In the genomic region with DNA sequence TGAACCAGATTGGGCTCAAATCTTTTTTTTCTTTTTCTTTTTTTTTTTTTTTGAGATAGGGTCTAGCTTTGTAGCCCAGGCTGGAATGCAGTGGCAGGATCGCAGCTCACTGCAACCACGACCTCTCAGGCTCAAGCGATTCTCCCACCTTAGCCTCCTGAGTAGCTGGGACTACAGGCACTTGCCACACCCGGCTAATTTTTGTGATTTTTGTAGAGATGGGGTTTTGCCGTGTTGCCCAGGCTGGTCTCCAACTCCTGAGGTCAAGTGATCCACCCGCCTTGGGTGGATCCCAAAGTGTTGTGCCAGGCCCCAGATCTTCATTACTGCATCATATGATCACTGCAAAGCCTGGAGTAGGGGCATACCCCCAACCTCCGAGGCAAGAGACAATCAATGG, we compare ENCODE assay signal across 20 cellular contexts. TPM values are rescaled to one million over a fixed set of nuclear protein-coding genes. Genes with fewer than 3 reads are reported as not detected.
DNase-seq lines count a peak whose midpoint lies in the region; ATAC-seq, FAIRE-seq and TF ChIP-seq lines count a peak whose summit lies in the region.
"Had no signal": no experiment of that assay in that cellular context is flagged by ENCODE, and none has a peak within 500 bp of the region (broad histone marks: within the 10 kb centered on the region; RNA-seq: fewer than 3 reads in every experiment).

No MANE protein-coding gene starts in this region.

- peak overlapping the region; percentile 99; the same call in 2 of the 3 replicates for H3K4me2 ChIP-seq in A549

- H3K4me3 ChIP-seq in A549, result no peak overlapping the region
- no peak overlapping the region for H3K4me3 ChIP-seq in CD8-positive, alpha-beta memory T cell (ENCODE audit: low read length)

- no peak for TF ChIP-seq POLR2A in A549 (IDR thresholded peaks at IDR 0.05; ENCODE audit: low read length)

- H3K9me3 ChIP-seq in A549, result no peaks in the 10 kb centered on the region
- no peaks in the 10 kb centered on the region for H3K9me3 ChIP-seq in CD8-positive, alpha-beta memory T cell (ENCODE audit: low read length)

- H3K4me1 ChIP-seq in A549, result peaks cover 33% of the 10 kb centered on the region
- peaks cover 24% of the 10 kb centered on the region for H3K4me1 ChIP-seq in CD8-positive, alpha-beta memory T cell (ENCODE audit: insufficient read depth, low read length)

- no peaks in the 10 kb centered on the region for H3K9me3 Mint-ChIP-seq in CD8-positive, alpha-beta memory T cell
- H3K9me3 Mint-ChIP-seq in activated T-helper 17 cell treated with anti-CD3 and anti-CD28 coated beads, Interleukin-2, amount 50 U/mL, for 72 hours, result no peaks in the 10 kb centered on the region
- no peaks in the 10 kb centered on the region for H3K9me3 Mint-ChIP-seq in nephron
- H3K9me3 Mint-ChIP-seq: activated CD4-positive, alpha-beta memory T cell treated with anti-CD3 and anti-CD28 coated beads for 36 hours; effector memory CD8-positive, alpha-beta T cell had no signal

- H3K27ac ChIP-seq in A549, result no peak overlapping the region
- H3K27ac ChIP-seq in CD8-positive, alpha-beta memory T cell (ENCODE audit: low read depth, low read length), result no peak overlapping the region

- TF ChIP-seq CTCF in A549 (IDR thresholded peaks at IDR 0.05) (no peak), nephron (IDR thresholded peaks at IDR 0.05; ENCODE audit: unreplicated experiment in 3 of 3) (no peak)

- peaks cover 0 to 37% (median 3%) of the 10 kb centered on the region in 3 donors for H3K36me3 Mint-ChIP-seq in CD8-positive, alpha-beta memory T cell
- peaks cover 38% of the 10 kb centered on the region for H3K36me3 Mint-ChIP-seq in activated T-helper 17 cell treated with anti-CD3 and anti-CD28 coated beads, Interleukin-2, amount 50 U/mL, for 72 hours (ENCODE audit: low read depth)
- peaks cover 23% of the 10 kb centered on the region for H3K36me3 Mint-ChIP-seq in nephron (ENCODE audit: low read depth)

- POLR2A ChIA-PET in A549 (lab: Yijun Ruan, JAX), result interaction anchor here (0.7 kb wide), 1 partner anchor 38 kb away, joined by 3 read pairs; no protein-coding TSS in a partner anchor
- POLR2A ChIA-PET in CD8-positive, alpha-beta memory T cell (lab: Charles Lee), result no interaction called here

- ATAC-seq in A549, result no peak
- ATAC-seq in activated T-helper 17 cell treated with anti-CD3 and anti-CD28 coated beads, Interleukin-2, amount 50 U/mL, for 72 hours (replicated peaks), result no peak
- ATAC-seq in HG03378 (IDR thresholded peaks at IDR 0.05; ENCODE audit: unreplicated experiment), result no peak
- no peak for ATAC-seq in HG02885 (IDR thresholded peaks at IDR 0.05; ENCODE audit: poor library complexity, unreplicated experiment)
- ATAC-seq: effector memory CD8-positive, alpha-beta T cell had no signal

- no peak for TF ChIP-seq EP300 in A549 (IDR thresholded peaks at IDR 0.05)

- peaks cover 7% of the 10 kb centered on the region for H3K36me3 ChIP-seq in CD8-positive, alpha-beta memory T cell (ENCODE audit: insufficient read depth, low read length)

- no peak for FAIRE-seq in A549 (lab: Jason Lieb, UNC)
- FAIRE-seq: D721Med, RCC 7860 had no signal

- TF ChIP-seq RAD21 in A549 (conservative IDR thresholded peaks at IDR 0.05 in 1 of 2, IDR thresholded peaks at IDR 0.05 in 1 of 2), result no peak

- peaks cover 21 to 48% (median 24%) of the 10 kb centered on the region in 3 donors for H3K4me1 Mint-ChIP-seq in CD8-positive, alpha-beta memory T cell
- peaks cover 8% of the 10 kb centered on the region for H3K4me1 Mint-ChIP-seq in activated T-helper 17 cell treated with anti-CD3 and anti-CD28 coated beads, Interleukin-2, amount 50 U/mL, for 72 hours
- H3K4me1 Mint-ChIP-seq in nephron, result peaks cover 30% of the 10 kb centered on the region

- no peaks in the 10 kb centered on the region for H3K27me3 Mint-ChIP-seq in CD8-positive, alpha-beta memory T cell
- no peaks in the 10 kb centered on the region for H3K27me3 Mint-ChIP-seq in activated T-helper 17 cell treated with anti-CD3 and anti-CD28 coated beads, Interleukin-2, amount 50 U/mL, for 72 hours
- H3K27me3 Mint-ChIP-seq in nephron (ENCODE audit: low read depth), result no peaks in the 10 kb centered on the region
- H3K27me3 Mint-ChIP-seq: activated CD4-positive, alpha-beta memory T cell treated with anti-CD3 and anti-CD28 coated beads for 36 hours; effector memory CD8-positive, alpha-beta T cell had no signal

- no peak for DNase-seq in A549 (ENCODE audit: low read depth in 1 of 2, low spot score in 1 of 2)
- DNase-seq in CD8-positive, alpha-beta memory T cell, result no peak
- no peak for DNase-seq in NCI-H1694 treated with DMSO at 0.1 percent for 48 hours (lab: John Stamatoyannopoulos, UW)
- DNase-seq in activated effector memory CD4-positive, alpha-beta T cell treated with Interleukin-2 at 50 U/mL for 16 hours, result no peak
- DNase-seq: activated CD4-positive, alpha-beta memory T cell treated with anti-CD3 and anti-CD28 coated beads for 36 hours; activated T-cell treated with anti-CD3 and anti-CD28 coated beads, Interleukin-2, amount 50 U/mL, for 48 hours; cerebellar nuclear complex; effector memory CD8-positive, alpha-beta T cell; GOT3; KBM-7; mesendoderm; NCI-H1092; NCI-H69; substantia nigra had no signal

- H3K27ac Mint-ChIP-seq in CD8-positive, alpha-beta memory T cell, result peak overlapping the region in 3 of 8 donors; percentile 37 to 94 (median 79)
- peak overlapping the region; percentile 52 for H3K27ac Mint-ChIP-seq in activated T-helper 17 cell treated with anti-CD3 and anti-CD28 coated beads, Interleukin-2, amount 50 U/mL, for 72 hours
- H3K27ac Mint-ChIP-seq in nephron, result peak overlapping the region in 1 of 3 experiments; percentile 11
- H3K27ac Mint-ChIP-seq: activated CD4-positive, alpha-beta memory T cell treated with anti-CD3 and anti-CD28 coated beads for 36 hours had no signal

- CTCF ChIA-PET in A549 (lab: Yijun Ruan, JAX), result interaction anchor here (0.8 to 2.3 kb wide), 3 partner anchors 12 to 45 kb away, joined by 3 to 7 read pairs (median 3); partner anchors contain the start of gene VPS37D
- CTCF ChIA-PET in CD8-positive, alpha-beta memory T cell (lab: Charles Lee), result no interaction called here

- no peaks in the 10 kb centered on the region for H3K27me3 ChIP-seq in CD8-positive, alpha-beta memory T cell (ENCODE audit: insufficient read depth, low read length, poor library complexity, severe bottlenecking)

- 93% methylated on average over 7 of the region's 7 CpGs for WGBS in A549 (ENCODE audit: missing lambda C conversion rate)

- H3K4me3 Mint-ChIP-seq in CD8-positive, alpha-beta memory T cell, result peak overlapping the region in 5 of 7 donors; percentile 9 to 97 (median 95)
- peak overlapping the region; percentile 97 for H3K4me3 Mint-ChIP-seq in activated T-helper 17 cell treated with anti-CD3 and anti-CD28 coated beads, Interleukin-2, amount 50 U/mL, for 72 hours
- peak overlapping the region; percentile 93 to 99 (median 98) for H3K4me3 Mint-ChIP-seq in nephron

TF ChIP-seq in A549, 52 proteins besides CTCF, POLR2A, EP300 and RAD21 (continues in another document):
- no peak for TF ChIP-seq RFX5 (IDR thresholded peaks at IDR 0.05)

RNA-seq across cellular contexts. Expression of gene DNAJC30, which starts 2.8 kb away (rescaled TPM):
- polyA plus RNA-seq in A549 (2011; rRNA removed) (5.2 and 5.7 TPM in 2 replicates), A549 (2017; fragmentation: RNase III; extraction: RNeasy Plus Mini Kit Qiagen cat#74134 plus additional on column Dnase treatment) (8.9 to 10.1 TPM (median 9.3 TPM) in 3 replicates)
- polyA plus RNA-seq in A549 (2012; cell fraction: cytosol; rRNA removed), result 8.1 and 12.9 TPM in 2 replicates
- polyA plus RNA-seq in A549 (2012; cell fraction: nucleus; rRNA removed), result 11.4 and 13.4 TPM in 2 replicates
- 4.0 and 5.4 TPM in 2 replicates for polyA minus RNA-seq in A549 (2011; rRNA and poly(A)+ RNA removed)
- total RNA-seq in CD8-positive, alpha-beta memory T cell, result 10 to 100 TPM; 10.9 to 12.4 TPM
- 10.0 TPM for polyA plus RNA-seq in CD8-positive, alpha-beta memory T cell
- total RNA-seq in activated T-helper 17 cell treated with anti-CD3 and anti-CD28 coated beads, Interleukin-2, amount 50 U/mL, for 72 hours, result 1 to 10 TPM; 5.3 to 7.6 TPM

RNA-seq across cellular contexts. Expression of gene BUD23, which starts 2.9 kb away (rescaled TPM):
- polyA plus RNA-seq in A549 (2011; rRNA removed) (131 and 161 TPM in 2 replicates), A549 (2017; fragmentation: RNase III; extraction: RNeasy Plus Mini Kit Qiagen cat#74134 plus additional on column Dnase treatment) (130 to 145 TPM (median 134 TPM) in 3 replicates)
- 174 and 207 TPM in 2 replicates for polyA plus RNA-seq in A549 (2012; cell fraction: cytosol; rRNA removed)
- polyA plus RNA-seq in A549 (2012; cell fraction: nucleus; rRNA removed), result 105 and 131 TPM in 2 replicates
- polyA minus RNA-seq in A549 (2011; rRNA and poly(A)+ RNA removed), result 64.7 and 68.8 TPM in 2 replicates
- 100 to 1,000 TPM; 102 to 113 TPM for total RNA-seq in CD8-positive, alpha-beta memory T cell
- polyA plus RNA-seq in CD8-positive, alpha-beta memory T cell, result 130 TPM
- 10 to 100 TPM; 54.6 to 82.3 TPM for total RNA-seq in activated T-helper 17 cell treated with anti-CD3 and anti-CD28 coated beads, Interleukin-2, amount 50 U/mL, for 72 hours

RNA-seq across cellular contexts. Expression of gene VPS37D, which starts 12.9 kb away (rescaled TPM):
- 3.3 and 3.8 TPM in 2 replicates for polyA plus RNA-seq in A549 (2011; rRNA removed)
- polyA plus RNA-seq in A549 (2012; cell fraction: cytosol; rRNA removed), result 3.2 and 4.5 TPM in 2 replicates
- 3.2 and 3.6 TPM in 2 replicates for polyA plus RNA-seq in A549 (2012; cell fraction: nucleus; rRNA removed)
- 2.2 to 2.9 TPM (median 2.6 TPM) in 3 replicates for polyA plus RNA-seq in A549 (2017; fragmentation: RNase III; extraction: RNeasy Plus Mini Kit Qiagen cat#74134 plus additional on column Dnase treatment)
- 2.1 and 3.3 TPM in 2 replicates for polyA minus RNA-seq in A549 (2011; rRNA and poly(A)+ RNA removed)
- under 1 TPM in 1 of 2 experiments, not detected in 1; 0.18 TPM for total RNA-seq in CD8-positive, alpha-beta memory T cell
- 0.17 TPM for polyA plus RNA-seq in CD8-positive, alpha-beta memory T cell
- total RNA-seq in activated T-helper 17 cell treated with anti-CD3 and anti-CD28 coated beads, Interleukin-2, amount 50 U/mL, for 72 hours, result under 1 TPM; 0.15 to 0.48 TPM

RNA-seq across cellular contexts. Expression of gene STX1A, which starts 39.0 kb away (rescaled TPM):
- 72.9 and 81.7 TPM in 2 replicates for polyA plus RNA-seq in A549 (2011; rRNA removed)
- polyA plus RNA-seq in A549 (2012; cell fraction: cytosol; rRNA removed), result 83.3 and 90.6 TPM in 2 replicates
- 316 and 405 TPM in 2 replicates for polyA plus RNA-seq in A549 (2012; cell fraction: nucleus; rRNA removed)
- 48.3 to 59.0 TPM (median 49.2 TPM) in 3 replicates for polyA plus RNA-seq in A549 (2017; fragmentation: RNase III; extraction: RNeasy Plus Mini Kit Qiagen cat#74134 plus additional on column Dnase treatment)
- 53.0 and 59.8 TPM in 2 replicates for polyA minus RNA-seq in A549 (2011; rRNA and poly(A)+ RNA removed)
- total RNA-seq in CD8-positive, alpha-beta memory T cell, result 10 to 100 TPM; 18.4 to 18.8 TPM
- polyA plus RNA-seq in CD8-positive, alpha-beta memory T cell, result 1.5 TPM
- total RNA-seq in activated T-helper 17 cell treated with anti-CD3 and anti-CD28 coated beads, Interleukin-2, amount 50 U/mL, for 72 hours, result 10 to 100 TPM; 16.8 to 40.9 TPM

RNA-seq across cellular contexts. Expression of gene MLXIPL, which starts 56.2 kb away (rescaled TPM):
- polyA plus RNA-seq in A549 (2011; rRNA removed), result 1.4 and 2.2 TPM in 2 replicates
- polyA plus RNA-seq in A549 (2012; cell fraction: cytosol; rRNA removed), result 0.93 and 1.4 TPM in 2 replicates
- polyA plus RNA-seq in A549 (2012; cell fraction: nucleus; rRNA removed), result 11.2 and 12.0 TPM in 2 replicates
- 1.8 to 3.8 TPM (median 3.3 TPM) in 3 replicates for polyA plus RNA-seq in A549 (2017; fragmentation: RNase III; extraction: RNeasy Plus Mini Kit Qiagen cat#74134 plus additional on column Dnase treatment)
- polyA minus RNA-seq in A549 (2011; rRNA and poly(A)+ RNA removed), result 0.62 and 2.9 TPM in 2 replicates
- not detected for total RNA-seq in CD8-positive, alpha-beta memory T cell
- not detected for polyA plus RNA-seq in CD8-positive, alpha-beta memory T cell
- total RNA-seq in activated T-helper 17 cell treated with anti-CD3 and anti-CD28 coated beads, Interleukin-2, amount 50 U/mL, for 72 hours, result not detected
- total RNA-seq: activated CD4-positive, alpha-beta memory T cell treated with anti-CD3 and anti-CD28 coated beads for 36 hours had no signal
